In the genomic region with DNA sequence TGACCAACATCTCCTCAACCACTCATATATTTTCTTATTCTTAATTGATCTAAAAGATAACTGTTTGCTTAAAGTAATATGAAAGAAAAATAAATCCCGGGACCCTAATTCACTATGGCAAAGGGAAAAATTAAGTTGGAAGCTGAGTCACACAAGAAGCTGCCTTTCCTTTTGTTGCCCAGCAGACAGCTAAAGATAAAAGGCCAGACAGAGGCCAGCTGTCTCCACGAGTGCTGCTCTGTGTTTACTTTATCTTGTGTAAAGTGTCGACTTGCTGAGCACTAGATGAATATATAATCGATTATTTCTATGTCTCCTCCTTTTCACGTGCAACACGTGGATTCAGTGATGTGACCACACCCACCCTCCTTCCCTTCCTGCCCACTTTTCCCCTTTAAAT, we compare ENCODE assay signal across 1 cellular context.
TF ChIP-seq lines count a peak whose summit lies in the region.

No MANE protein-coding gene starts in this region.

TF ChIP-seq in endothelial cell of umbilical vein, 7 proteins besides CTCF, POLR2A, EP300 and RAD21 (continued from another document):
- TF ChIP-seq, protein P1, sequence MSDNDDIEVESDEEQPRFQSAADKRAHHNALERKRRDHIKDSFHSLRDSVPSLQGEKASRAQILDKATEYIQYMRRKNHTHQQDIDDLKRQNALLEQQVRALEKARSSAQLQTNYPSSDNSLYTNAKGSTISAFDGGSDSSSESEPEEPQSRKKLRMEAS (IDR thresholded peaks at IDR 0.05; ENCODE audit: insufficient read depth, insufficient read length) = peak; percentile 33
